8 cellular contexts compared by ENCODE assay signal in genomic region chr5:75723378-75723777, GRCh38.
"Had no signal": no experiment of that assay in that cellular context is flagged by ENCODE, and none has a peak within 500 bp of the region (broad histone marks: within the 10 kb centered on the region; RNA-seq: fewer than 3 reads in every experiment).

No MANE protein-coding gene starts in this region.

- DNase-seq: GDM1, GF-D8 had no signal

- FAIRE-seq: G401.6, GM12878, GM12891, GM12892, GM18507, GM19239 had no signal

- ATAC-seq: GM12878 had no signal

- H3K4me3 ChIP-seq: GM12878 had no signal
